In the genomic region with DNA sequence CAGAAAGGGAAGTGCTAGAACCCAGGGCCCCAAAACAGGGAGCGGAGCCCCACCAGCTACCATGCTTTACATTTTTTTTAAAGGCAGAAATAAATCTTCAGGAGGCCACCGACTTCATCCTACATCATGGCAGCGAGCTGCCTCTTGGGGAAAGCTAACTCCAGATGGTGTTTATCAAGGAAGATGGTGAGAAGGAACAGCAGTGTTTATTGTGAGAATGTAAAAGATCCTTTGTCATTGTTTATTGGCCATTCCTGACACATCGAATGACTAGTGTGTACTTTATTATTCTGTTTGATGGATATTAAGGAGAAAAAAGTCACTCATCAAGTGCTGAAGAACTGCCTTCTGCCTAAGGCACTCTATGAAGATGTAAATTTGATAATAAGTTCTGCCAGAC, we compare ENCODE assay signal across 1 cellular context.
TF ChIP-seq lines count a peak whose summit lies in the region.

No MANE protein-coding gene starts in this region.

TF ChIP-seq in K562, 482 proteins besides CTCF, POLR2A, EP300 and RAD21 (continued from another document):
- TF ChIP-seq ZNF318 (IDR thresholded peaks at IDR 0.05; ENCODE audit: borderline replicate concordance in 1 of 2, low read depth in 1 of 2), result no peak
- TF ChIP-seq HINFP (tag; conservative IDR thresholded peaks at IDR 0.05; ENCODE audit: low read depth), result no peak
- no peak for TF ChIP-seq RAD51 (IDR thresholded peaks at IDR 0.05; ENCODE audit: borderline replicate concordance, low read depth)
- no peak for TF ChIP-seq ZBTB33 (CRISPR knock-in tag; IDR thresholded peaks at IDR 0.05)
- no peak for TF ChIP-seq CBFA2T3 (IDR thresholded peaks at IDR 0.05)
- TF ChIP-seq NR4A1 (CRISPR knock-in tag; IDR thresholded peaks at IDR 0.05), result no peak
- TF ChIP-seq NR4A1 (tag; IDR thresholded peaks at IDR 0.05), result no peak
- TF ChIP-seq XRCC4 (IDR thresholded peaks at IDR 0.05; ENCODE audit: extremely low read depth, insufficient read depth, insufficient read length), result no peak
- no peak for TF ChIP-seq ZNF384 (IDR thresholded peaks at IDR 0.05; ENCODE audit: low read depth, low read length)
- no peak for TF ChIP-seq FOXA3 (CRISPR knock-in tag; conservative IDR thresholded peaks at IDR 0.05 in 1 of 2, IDR thresholded peaks at IDR 0.05 in 1 of 2)
- TF ChIP-seq, protein P1, sequence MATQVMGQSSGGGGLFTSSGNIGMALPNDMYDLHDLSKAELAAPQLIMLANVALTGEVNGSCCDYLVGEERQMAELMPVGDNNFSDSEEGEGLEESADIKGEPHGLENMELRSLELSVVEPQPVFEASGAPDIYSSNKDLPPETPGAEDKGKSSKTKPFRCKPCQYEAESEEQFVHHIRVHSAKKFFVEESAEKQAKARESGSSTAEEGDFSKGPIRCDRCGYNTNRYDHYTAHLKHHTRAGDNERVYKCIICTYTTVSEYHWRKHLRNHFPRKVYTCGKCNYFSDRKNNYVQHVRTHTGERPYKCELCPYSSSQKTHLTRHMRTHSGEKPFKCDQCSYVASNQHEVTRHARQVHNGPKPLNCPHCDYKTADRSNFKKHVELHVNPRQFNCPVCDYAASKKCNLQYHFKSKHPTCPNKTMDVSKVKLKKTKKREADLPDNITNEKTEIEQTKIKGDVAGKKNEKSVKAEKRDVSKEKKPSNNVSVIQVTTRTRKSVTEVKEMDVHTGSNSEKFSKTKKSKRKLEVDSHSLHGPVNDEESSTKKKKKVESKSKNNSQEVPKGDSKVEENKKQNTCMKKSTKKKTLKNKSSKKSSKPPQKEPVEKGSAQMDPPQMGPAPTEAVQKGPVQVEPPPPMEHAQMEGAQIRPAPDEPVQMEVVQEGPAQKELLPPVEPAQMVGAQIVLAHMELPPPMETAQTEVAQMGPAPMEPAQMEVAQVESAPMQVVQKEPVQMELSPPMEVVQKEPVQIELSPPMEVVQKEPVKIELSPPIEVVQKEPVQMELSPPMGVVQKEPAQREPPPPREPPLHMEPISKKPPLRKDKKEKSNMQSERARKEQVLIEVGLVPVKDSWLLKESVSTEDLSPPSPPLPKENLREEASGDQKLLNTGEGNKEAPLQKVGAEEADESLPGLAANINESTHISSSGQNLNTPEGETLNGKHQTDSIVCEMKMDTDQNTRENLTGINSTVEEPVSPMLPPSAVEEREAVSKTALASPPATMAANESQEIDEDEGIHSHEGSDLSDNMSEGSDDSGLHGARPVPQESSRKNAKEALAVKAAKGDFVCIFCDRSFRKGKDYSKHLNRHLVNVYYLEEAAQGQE (CRISPR knock-in tag; IDR thresholded peaks at IDR 0.05; ENCODE audit: low read depth), result no peak
- TF ChIP-seq PPARD (CRISPR knock-in tag; IDR thresholded peaks at IDR 0.05), result no peak
